Comparison of ENCODE assay signal across 19 cellular contexts in genomic region chr11:15370774-15371173, GRCh38.
A peak's percentile ranks its signal among the peaks of the same experiment; 100 is the strongest.
DNase-seq lines count a peak whose midpoint lies in the region; TF ChIP-seq lines count a peak whose summit lies in the region.
"Had no signal": no experiment of that assay in that cellular context is flagged by ENCODE, and none has a peak within 500 bp of the region (broad histone marks: within the 10 kb centered on the region; RNA-seq: fewer than 3 reads in every experiment).

No MANE protein-coding gene starts in this region.

- no peaks in the 10 kb centered on the region for H3K9me3 ChIP-seq in HEK293 (ENCODE audit: control insufficient read depth, insufficient read depth, low read depth, low read length)
- H3K9me3 ChIP-seq: BLaER1, Caco-2 had no signal

- no peaks in the 10 kb centered on the region for H3K36me3 ChIP-seq in HEK293 (ENCODE audit: control insufficient read depth in 2 of 2, insufficient read depth in 1 of 2, low read length in 2 of 2)
- H3K36me3 ChIP-seq: BLaER1 had no signal

- no peak overlapping the region for H3K4me3 Mint-ChIP-seq in nephron progenitor cell
- H3K4me3 Mint-ChIP-seq: B cell; CD4-positive, CD25-positive, alpha-beta regulatory T cell; CD8-positive, alpha-beta T cell; GM23338; H9 had no signal

- CTCF ChIA-PET in HEK293 (lab: Yijun Ruan, JAX): interaction anchor here (0.6 kb wide), 1 partner anchor 44 kb away, joined by 3 read pairs; no protein-coding TSS in a partner anchor

- H3K9me3 Mint-ChIP-seq in nephron progenitor cell: no peaks in the 10 kb centered on the region
- H3K9me3 Mint-ChIP-seq: CD4-positive, CD25-positive, alpha-beta regulatory T cell; CD8-positive, alpha-beta T cell had no signal

- H3K27ac Mint-ChIP-seq in nephron progenitor cell: peak overlapping the region; percentile 38
- H3K27ac Mint-ChIP-seq: B cell; CD4-positive, CD25-positive, alpha-beta regulatory T cell; CD8-positive, alpha-beta T cell; GM23338; H9 had no signal

- H3K27ac ChIP-seq in HEK293 (ENCODE audit: extremely low read depth, low read depth, low read length): no peak overlapping the region
- H3K27ac ChIP-seq: BLaER1, C4-2B had no signal

- no peaks in the 10 kb centered on the region for H3K36me3 Mint-ChIP-seq in nephron progenitor cell (ENCODE audit: low read depth)
- H3K36me3 Mint-ChIP-seq: CD4-positive, CD25-positive, alpha-beta regulatory T cell; CD8-positive, alpha-beta T cell had no signal

- H3K27me3 Mint-ChIP-seq in nephron progenitor cell (ENCODE audit: low read depth, poor library complexity): peaks cover 10% of the 10 kb centered on the region
- H3K27me3 Mint-ChIP-seq: CD4-positive, CD25-positive, alpha-beta regulatory T cell had no signal

- H3K4me1 ChIP-seq in HEK293 (ENCODE audit: control insufficient read depth, insufficient read depth, low read length): peaks cover 5% of the 10 kb centered on the region; the same call in 1 of the 2 replicates
- H3K4me1 ChIP-seq: BLaER1, Caco-2 had no signal

- H3K4me3 ChIP-seq in HEK293 (ENCODE audit: low read depth, low read length): no peak overlapping the region
- H3K4me3 ChIP-seq: BLaER1, GM23338 had no signal

- H3K4me1 Mint-ChIP-seq in nephron progenitor cell: peaks cover 23% of the 10 kb centered on the region
- H3K4me1 Mint-ChIP-seq: B cell; CD4-positive, CD25-positive, alpha-beta regulatory T cell had no signal

- no peak for TF ChIP-seq CTCF in HEK293 (tag by site-specific recombination; IDR thresholded peaks at IDR 0.05)
- TF ChIP-seq CTCF in nephron progenitor cell (IDR thresholded peaks at IDR 0.05): no peak

- DNase-seq in NCI-H748 (lab: John Stamatoyannopoulos, UW; ENCODE audit: unreplicated experiment) (peak; percentile 10), NCI-H748 treated with DMSO at 0.1 percent for 48 hours (lab: John Stamatoyannopoulos, UW) (no peak), NCI-H187 treated with DMSO at 0.1 percent for 48 hours (lab: John Stamatoyannopoulos, UW) (peak; percentile 53), nephron progenitor cell (no peak), MV-4-11 (lab: John Stamatoyannopoulos, UW) (no peak)
- DNase-seq in stimulated activated CD4-positive, alpha-beta T cell treated with anti-CD3 and anti-CD28 coated beads, Interleukin-15, amount 100 ng/mL, for 24 hours: no peak
- DNase-seq: Caco-2; CD4-positive, CD25-positive, alpha-beta regulatory T cell; CD8-positive, alpha-beta T cell; DMS 273 treated with DMSO at 0.1 percent for 48 hours; DMS79; EL; GF-D8; H9 had no signal

- POLR2A ChIA-PET in HEK293 (lab: Yijun Ruan, JAX): no interaction called here

TF ChIP-seq in HEK293, 187 proteins besides CTCF, POLR2A, EP300 and RAD21 (continues in another document):
- TF ChIP-seq, protein P1, sequence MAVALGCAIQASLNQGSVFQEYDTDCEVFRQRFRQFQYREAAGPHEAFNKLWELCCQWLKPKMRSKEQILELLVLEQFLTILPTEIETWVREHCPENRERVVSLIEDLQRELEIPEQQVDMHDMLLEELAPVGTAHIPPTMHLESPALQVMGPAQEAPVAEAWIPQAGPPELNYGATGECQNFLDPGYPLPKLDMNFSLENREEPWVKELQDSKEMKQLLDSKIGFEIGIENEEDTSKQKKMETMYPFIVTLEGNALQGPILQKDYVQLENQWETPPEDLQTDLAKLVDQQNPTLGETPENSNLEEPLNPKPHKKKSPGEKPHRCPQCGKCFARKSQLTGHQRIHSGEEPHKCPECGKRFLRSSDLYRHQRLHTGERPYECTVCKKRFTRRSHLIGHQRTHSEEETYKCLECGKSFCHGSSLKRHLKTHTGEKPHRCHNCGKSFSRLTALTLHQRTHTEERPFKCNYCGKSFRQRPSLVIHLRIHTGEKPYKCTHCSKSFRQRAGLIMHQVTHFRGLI (tag by site-specific recombination; IDR thresholded peaks at IDR 0.05): no peak
- TF ChIP-seq, protein P2, sequence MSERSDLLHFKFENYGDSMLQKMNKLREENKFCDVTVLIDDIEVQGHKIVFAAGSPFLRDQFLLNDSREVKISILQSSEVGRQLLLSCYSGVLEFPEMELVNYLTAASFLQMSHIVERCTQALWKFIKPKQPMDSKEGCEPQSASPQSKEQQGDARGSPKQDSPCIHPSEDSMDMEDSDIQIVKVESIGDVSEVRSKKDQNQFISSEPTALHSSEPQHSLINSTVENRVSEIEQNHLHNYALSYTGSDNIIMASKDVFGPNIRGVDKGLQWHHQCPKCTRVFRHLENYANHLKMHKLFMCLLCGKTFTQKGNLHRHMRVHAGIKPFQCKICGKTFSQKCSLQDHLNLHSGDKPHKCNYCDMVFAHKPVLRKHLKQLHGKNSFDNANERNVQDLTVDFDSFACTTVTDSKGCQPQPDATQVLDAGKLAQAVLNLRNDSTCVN (tag by site-specific recombination; optimal IDR thresholded peaks at IDR 0.05): no peak
- peak; percentile 92 for TF ChIP-seq GLIS1 (tag by site-specific recombination; IDR thresholded peaks at IDR 0.05)
- TF ChIP-seq TRIM28 (IDR thresholded peaks at IDR 0.05; ENCODE audit: borderline replicate concordance, low read length): no peak
- peak; percentile 35; the same call in 1 of the 2 replicates for TF ChIP-seq ZNF580 (tag by site-specific recombination; IDR thresholded peaks at IDR 0.05)
- no peak for TF ChIP-seq ZNF138 (tag by site-specific recombination; IDR thresholded peaks at IDR 0.05; ENCODE audit: borderline replicate concordance)
- TF ChIP-seq SCRT1 (tag by site-specific recombination; IDR thresholded peaks at IDR 0.05; ENCODE audit: borderline replicate concordance): peak; percentile 87
- peak; percentile 39; the same call in 1 of the 2 replicates for TF ChIP-seq SCRT2 (tag by site-specific recombination; IDR thresholded peaks at IDR 0.05)
- no peak for TF ChIP-seq YY2 (tag by site-specific recombination; IDR thresholded peaks at IDR 0.05)
- no peak for TF ChIP-seq ZNF571 (tag by site-specific recombination; IDR thresholded peaks at IDR 0.05)
- TF ChIP-seq ZSCAN30 (tag by site-specific recombination; IDR thresholded peaks at IDR 0.05): 0 out of 2 replicates have a peak, but pooled peaks have one; percentile 31
- TF ChIP-seq, protein P3, sequence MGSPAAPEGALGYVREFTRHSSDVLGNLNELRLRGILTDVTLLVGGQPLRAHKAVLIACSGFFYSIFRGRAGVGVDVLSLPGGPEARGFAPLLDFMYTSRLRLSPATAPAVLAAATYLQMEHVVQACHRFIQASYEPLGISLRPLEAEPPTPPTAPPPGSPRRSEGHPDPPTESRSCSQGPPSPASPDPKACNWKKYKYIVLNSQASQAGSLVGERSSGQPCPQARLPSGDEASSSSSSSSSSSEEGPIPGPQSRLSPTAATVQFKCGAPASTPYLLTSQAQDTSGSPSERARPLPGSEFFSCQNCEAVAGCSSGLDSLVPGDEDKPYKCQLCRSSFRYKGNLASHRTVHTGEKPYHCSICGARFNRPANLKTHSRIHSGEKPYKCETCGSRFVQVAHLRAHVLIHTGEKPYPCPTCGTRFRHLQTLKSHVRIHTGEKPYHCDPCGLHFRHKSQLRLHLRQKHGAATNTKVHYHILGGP (tag by site-specific recombination; IDR thresholded peaks at IDR 0.05): peak; percentile 60; the same call in 1 of the 2 replicates
- no peak for TF ChIP-seq ZNF391 (tag by site-specific recombination; IDR thresholded peaks at IDR 0.05; ENCODE audit: borderline replicate concordance, low read depth)
- no peak for TF ChIP-seq ZNF2 (tag by site-specific recombination; IDR thresholded peaks at IDR 0.05)
- TF ChIP-seq ZNF133 (tag by site-specific recombination; IDR thresholded peaks at IDR 0.05): no peak
- peak; percentile 52; the same call in 1 of the 2 replicates for TF ChIP-seq ZNF423 (tag by site-specific recombination; IDR thresholded peaks at IDR 0.05)
- no peak for TF ChIP-seq ZNF24 (tag by site-specific recombination; IDR thresholded peaks at IDR 0.05)
- TF ChIP-seq IKZF3 (tag by site-specific recombination; IDR thresholded peaks at IDR 0.05): peak; percentile 88
- TF ChIP-seq ZNF48 (tag by site-specific recombination; IDR thresholded peaks at IDR 0.05): no peak
- TF ChIP-seq WT1 (tag by site-specific recombination; IDR thresholded peaks at IDR 0.05): peak; percentile 88
- TF ChIP-seq ZBTB17 (tag by site-specific recombination; IDR thresholded peaks at IDR 0.05): 0 out of 2 replicates have a peak, but pooled peaks have one; percentile 16
- no peak for TF ChIP-seq ZNF585B (tag by site-specific recombination; IDR thresholded peaks at IDR 0.05)
- TF ChIP-seq ZNF140 (tag by site-specific recombination; IDR thresholded peaks at IDR 0.05): no peak
- peak; percentile 99 for TF ChIP-seq ZNF843 (tag by site-specific recombination; IDR thresholded peaks at IDR 0.05)
- TF ChIP-seq, protein P4, sequence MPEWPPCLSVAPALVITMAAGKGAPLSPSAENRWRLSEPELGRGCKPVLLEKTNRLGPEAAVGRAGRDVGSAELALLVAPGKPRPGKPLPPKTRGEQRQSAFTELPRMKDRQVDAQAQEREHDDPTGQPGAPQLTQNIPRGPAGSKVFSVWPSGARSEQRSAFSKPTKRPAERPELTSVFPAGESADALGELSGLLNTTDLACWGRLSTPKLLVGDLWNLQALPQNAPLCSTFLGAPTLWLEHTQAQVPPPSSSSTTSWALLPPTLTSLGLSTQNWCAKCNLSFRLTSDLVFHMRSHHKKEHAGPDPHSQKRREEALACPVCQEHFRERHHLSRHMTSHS (tag by site-specific recombination; IDR thresholded peaks at IDR 0.05): peak; percentile 86
- no peak for TF ChIP-seq ZNF777 (tag by site-specific recombination; IDR thresholded peaks at IDR 0.05; ENCODE audit: borderline replicate concordance)
- no peak for TF ChIP-seq PBX3 (CRISPR knock-in tag; IDR thresholded peaks at IDR 0.05)
- peak; percentile 49; the same call in 1 of the 2 replicates for TF ChIP-seq GFI1B (tag by site-specific recombination; IDR thresholded peaks at IDR 0.05)
- TF ChIP-seq MZF1 (tag by site-specific recombination; IDR thresholded peaks at IDR 0.05; ENCODE audit: borderline replicate concordance): 0 out of 2 replicates have a peak, but pooled peaks have one; percentile 17

Comparison
In these comparisons a context has a peak if more than half of its experiments do, and no peak if none do; other contexts are left out.
1. DNase-seq: peak in NCI-H748 (single experiment) and NCI-H187 treated with DMSO at 0.1 percent for 48 hours (single experiment); none in NCI-H748 treated with DMSO at 0.1 percent for 48 hours (single experiment), nephron progenitor cell (single experiment), stimulated activated CD4-positive, alpha-beta T cell treated with anti-CD3 and anti-CD28 coated beads, Interleukin-15, amount 100 ng/mL, for 24 hours (single experiment) and MV-4-11 (single experiment).